2 cellular contexts compared by ENCODE assay signal in the genomic region with DNA sequence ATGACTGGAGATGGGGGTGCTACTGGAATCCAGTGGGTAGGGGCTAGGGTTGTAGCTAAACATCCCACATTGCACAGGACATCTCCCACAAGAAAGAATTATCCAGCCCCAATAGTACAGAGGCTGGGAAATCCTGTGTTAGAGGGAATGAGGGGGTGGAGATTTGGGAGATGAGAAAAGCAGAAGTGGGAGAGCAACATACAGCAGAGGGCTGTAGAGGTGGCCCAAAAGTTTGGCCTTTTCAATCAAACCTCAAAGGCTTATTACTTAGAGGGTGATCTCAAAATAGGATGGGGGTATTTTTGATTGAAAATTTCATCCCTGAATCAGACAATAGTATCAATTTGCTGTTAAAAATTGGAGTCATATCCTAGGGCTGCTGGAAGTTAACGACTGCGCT.
TF ChIP-seq lines count a peak whose summit lies in the region.

No MANE protein-coding gene starts in this region.

TF ChIP-seq in GM23338, 12 proteins besides CTCF, POLR2A, EP300 and RAD21:
- TF ChIP-seq CREB1 (CRISPR knock-in tag; IDR thresholded peaks at IDR 0.05; ENCODE audit: low read depth) (no peak), ZNF331 (CRISPR knock-in tag; IDR thresholded peaks at IDR 0.05; ENCODE audit: low read depth) (no peak), NANOG (IDR thresholded peaks at IDR 0.05; ENCODE audit: borderline replicate concordance) (no peak), POLR2AphosphoS5 (IDR thresholded peaks at IDR 0.05; ENCODE audit: low read depth) (no peak), STAT1 (IDR thresholded peaks at IDR 0.05; ENCODE audit: unreplicated experiment) (no peak)
- TF ChIP-seq, protein P1, sequence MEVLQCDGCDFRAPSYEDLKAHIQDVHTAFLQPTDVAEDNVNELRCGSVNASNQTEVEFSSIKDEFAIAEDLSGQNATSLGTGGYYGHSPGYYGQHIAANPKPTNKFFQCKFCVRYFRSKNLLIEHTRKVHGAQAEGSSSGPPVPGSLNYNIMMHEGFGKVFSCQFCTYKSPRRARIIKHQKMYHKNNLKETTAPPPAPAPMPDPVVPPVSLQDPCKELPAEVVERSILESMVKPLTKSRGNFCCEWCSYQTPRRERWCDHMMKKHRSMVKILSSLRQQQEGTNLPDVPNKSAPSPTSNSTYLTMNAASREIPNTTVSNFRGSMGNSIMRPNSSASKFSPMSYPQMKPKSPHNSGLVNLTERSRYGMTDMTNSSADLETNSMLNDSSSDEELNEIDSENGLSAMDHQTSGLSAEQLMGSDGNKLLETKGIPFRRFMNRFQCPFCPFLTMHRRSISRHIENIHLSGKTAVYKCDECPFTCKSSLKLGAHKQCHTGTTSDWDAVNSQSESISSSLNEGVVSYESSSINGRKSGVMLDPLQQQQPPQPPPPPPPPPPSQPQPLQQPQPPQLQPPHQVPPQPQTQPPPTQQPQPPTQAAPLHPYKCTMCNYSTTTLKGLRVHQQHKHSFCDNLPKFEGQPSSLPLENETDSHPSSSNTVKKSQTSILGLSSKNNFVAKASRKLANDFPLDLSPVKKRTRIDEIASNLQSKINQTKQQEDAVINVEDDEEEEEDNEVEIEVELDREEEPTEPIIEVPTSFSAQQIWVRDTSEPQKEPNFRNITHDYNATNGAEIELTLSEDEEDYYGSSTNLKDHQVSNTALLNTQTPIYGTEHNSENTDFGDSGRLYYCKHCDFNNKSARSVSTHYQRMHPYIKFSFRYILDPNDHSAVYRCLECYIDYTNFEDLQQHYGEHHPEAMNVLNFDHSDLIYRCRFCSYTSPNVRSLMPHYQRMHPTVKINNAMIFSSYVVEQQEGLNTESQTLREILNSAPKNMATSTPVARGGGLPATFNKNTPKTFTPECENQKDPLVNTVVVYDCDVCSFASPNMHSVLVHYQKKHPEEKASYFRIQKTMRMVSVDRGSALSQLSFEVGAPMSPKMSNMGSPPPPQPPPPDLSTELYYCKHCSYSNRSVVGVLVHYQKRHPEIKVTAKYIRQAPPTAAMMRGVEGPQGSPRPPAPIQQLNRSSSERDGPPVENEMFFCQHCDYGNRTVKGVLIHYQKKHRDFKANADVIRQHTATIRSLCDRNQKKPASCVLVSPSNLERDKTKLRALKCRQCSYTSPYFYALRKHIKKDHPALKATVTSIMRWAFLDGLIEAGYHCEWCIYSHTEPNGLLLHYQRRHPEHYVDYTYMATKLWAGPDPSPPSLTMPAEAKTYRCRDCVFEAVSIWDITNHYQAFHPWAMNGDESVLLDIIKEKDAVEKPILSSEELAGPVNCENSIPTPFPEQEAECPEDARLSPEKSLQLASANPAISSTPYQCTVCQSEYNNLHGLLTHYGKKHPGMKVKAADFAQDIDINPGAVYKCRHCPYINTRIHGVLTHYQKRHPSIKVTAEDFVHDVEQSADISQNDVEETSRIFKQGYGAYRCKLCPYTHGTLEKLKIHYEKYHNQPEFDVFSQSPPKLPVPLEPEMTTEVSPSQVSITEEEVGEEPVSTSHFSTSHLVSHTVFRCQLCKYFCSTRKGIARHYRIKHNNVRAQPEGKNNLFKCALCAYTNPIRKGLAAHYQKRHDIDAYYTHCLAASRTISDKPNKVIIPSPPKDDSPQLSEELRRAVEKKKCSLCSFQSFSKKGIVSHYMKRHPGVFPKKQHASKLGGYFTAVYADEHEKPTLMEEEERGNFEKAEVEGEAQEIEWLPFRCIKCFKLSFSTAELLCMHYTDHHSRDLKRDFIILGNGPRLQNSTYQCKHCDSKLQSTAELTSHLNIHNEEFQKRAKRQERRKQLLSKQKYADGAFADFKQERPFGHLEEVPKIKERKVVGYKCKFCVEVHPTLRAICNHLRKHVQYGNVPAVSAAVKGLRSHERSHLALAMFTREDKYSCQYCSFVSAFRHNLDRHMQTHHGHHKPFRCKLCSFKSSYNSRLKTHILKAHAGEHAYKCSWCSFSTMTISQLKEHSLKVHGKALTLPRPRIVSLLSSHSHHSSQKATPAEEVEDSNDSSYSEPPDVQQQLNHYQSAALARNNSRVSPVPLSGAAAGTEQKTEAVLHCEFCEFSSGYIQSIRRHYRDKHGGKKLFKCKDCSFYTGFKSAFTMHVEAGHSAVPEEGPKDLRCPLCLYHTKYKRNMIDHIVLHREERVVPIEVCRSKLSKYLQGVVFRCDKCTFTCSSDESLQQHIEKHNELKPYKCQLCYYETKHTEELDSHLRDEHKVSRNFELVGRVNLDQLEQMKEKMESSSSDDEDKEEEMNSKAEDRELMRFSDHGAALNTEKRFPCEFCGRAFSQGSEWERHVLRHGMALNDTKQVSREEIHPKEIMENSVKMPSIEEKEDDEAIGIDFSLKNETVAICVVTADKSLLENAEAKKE (CRISPR knock-in tag; IDR thresholded peaks at IDR 0.05) = no peak

TF ChIP-seq in GM12878, 131 proteins besides CTCF, POLR2A, EP300 and RAD21:
- TF ChIP-seq RB1 (IDR thresholded peaks at IDR 0.05; ENCODE audit: borderline replicate concordance) (no peak), ZBED1 (IDR thresholded peaks at IDR 0.05; ENCODE audit: borderline replicate concordance) (no peak), JUNB (IDR thresholded peaks at IDR 0.05) (no peak), SPI1 (IDR thresholded peaks at IDR 0.05; ENCODE audit: borderline replicate concordance, insufficient read depth, low read depth, low read length) (peak; percentile 22; the same call in 1 of the 2 replicates), PAX5 (IDR thresholded peaks at IDR 0.05; ENCODE audit: borderline replicate concordance, low read depth, low read length) (no peak)
- TF ChIP-seq, protein P2, sequence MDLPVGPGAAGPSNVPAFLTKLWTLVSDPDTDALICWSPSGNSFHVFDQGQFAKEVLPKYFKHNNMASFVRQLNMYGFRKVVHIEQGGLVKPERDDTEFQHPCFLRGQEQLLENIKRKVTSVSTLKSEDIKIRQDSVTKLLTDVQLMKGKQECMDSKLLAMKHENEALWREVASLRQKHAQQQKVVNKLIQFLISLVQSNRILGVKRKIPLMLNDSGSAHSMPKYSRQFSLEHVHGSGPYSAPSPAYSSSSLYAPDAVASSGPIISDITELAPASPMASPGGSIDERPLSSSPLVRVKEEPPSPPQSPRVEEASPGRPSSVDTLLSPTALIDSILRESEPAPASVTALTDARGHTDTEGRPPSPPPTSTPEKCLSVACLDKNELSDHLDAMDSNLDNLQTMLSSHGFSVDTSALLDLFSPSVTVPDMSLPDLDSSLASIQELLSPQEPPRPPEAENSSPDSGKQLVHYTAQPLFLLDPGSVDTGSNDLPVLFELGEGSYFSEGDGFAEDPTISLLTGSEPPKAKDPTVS (IDR thresholded peaks at IDR 0.05; ENCODE audit: low read depth, low read length) = no peak
- TF ChIP-seq, protein P3, sequence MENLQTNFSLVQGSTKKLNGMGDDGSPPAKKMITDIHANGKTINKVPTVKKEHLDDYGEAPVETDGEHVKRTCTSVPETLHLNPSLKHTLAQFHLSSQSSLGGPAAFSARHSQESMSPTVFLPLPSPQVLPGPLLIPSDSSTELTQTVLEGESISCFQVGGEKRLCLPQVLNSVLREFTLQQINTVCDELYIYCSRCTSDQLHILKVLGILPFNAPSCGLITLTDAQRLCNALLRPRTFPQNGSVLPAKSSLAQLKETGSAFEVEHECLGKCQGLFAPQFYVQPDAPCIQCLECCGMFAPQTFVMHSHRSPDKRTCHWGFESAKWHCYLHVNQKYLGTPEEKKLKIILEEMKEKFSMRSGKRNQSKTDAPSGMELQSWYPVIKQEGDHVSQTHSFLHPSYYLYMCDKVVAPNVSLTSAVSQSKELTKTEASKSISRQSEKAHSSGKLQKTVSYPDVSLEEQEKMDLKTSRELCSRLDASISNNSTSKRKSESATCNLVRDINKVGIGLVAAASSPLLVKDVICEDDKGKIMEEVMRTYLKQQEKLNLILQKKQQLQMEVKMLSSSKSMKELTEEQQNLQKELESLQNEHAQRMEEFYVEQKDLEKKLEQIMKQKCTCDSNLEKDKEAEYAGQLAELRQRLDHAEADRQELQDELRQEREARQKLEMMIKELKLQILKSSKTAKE (IDR thresholded peaks at IDR 0.05; ENCODE audit: low read depth, poor library complexity, severe bottlenecking) = no peak
